Comparison of ENCODE assay signal across 8 cellular contexts in the genomic region with DNA sequence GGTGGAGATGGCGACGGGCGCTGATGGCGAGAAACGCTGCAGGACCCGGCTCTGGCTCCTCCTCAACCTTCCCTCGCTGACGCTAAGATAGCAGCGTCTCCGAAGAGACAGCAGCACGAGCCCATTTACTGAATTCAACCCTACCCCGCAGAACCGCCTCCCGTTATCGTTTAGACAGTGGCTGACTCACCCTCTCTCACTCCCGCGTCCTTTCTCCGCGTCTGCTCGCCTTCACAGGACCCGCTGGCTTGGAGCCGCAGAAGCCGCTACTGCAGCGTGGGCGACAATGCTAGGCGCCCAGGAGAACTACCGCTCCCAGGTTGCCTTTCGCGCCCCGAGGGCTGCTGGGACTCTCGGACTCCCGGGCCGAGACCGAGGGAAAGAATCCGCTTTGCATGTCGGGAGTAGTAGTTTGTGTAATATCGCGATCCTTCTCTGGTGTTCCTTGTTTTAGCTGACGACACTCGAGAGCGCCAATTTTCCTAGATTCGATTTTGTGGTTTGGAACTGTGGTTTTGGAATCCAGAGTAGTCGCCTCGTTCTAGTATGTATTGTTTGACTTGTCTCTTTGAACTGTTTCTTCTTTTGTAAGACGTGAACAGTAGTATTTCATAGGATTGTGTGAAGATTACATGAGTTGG. TPM values are rescaled to one million over a fixed set of nuclear protein-coding genes. Genes with fewer than 3 reads are reported as not detected.
DNase-seq lines count a peak whose midpoint lies in the region; ATAC-seq and TF ChIP-seq lines count a peak whose summit lies in the region.

Gene KBTBD6, minus strand, starts transcription at position 291 of the 641 bp plus-strand sequence. CDS start 291 bp downstream, outside the sequence.

- DNase-seq in NCI-H69 (lab: John Stamatoyannopoulos, UW) (peak; percentile 97), cortex of kidney (lab: John Stamatoyannopoulos, UW) (peak; percentile 59), left colon (peak; percentile 94 to 96)
- peak; percentile 88 for DNase-seq in activated CD4-positive, alpha-beta T cell treated with anti-CD3 and anti-CD28 coated beads, Interleukin-2, amount 50 U/mL, for 1 hour
- DNase-seq in stimulated activated CD4-positive, alpha-beta T cell treated with anti-CD3 and anti-CD28 coated beads, Interleukin-1b, Interleukin-23, amount 100 ng/mL, for 4 hours (ENCODE audit: low read depth in 2 of 2) = peak; percentile 88 to 90

- TF ChIP-seq CTCF in C4-2B (conservative IDR thresholded peaks at IDR 0.05) = no peak

- peak within 1 kb of the TSS; percentile 77 for H3K27ac ChIP-seq in C4-2B

- intact Hi-C loops in left colon (cut with DNase I, micrococcal nuclease) = loop anchor here in 1 of 2 donors (2.0 kb wide), 1 partner anchor 62 kb away; the partner anchor contains the start of gene KBTBD7

- peak; percentile 93 for ATAC-seq in GM19372 (IDR thresholded peaks at IDR 0.05; ENCODE audit: low read depth, unreplicated experiment)
- peak; percentile 96 for ATAC-seq in HG03521 (IDR thresholded peaks at IDR 0.05; ENCODE audit: unreplicated experiment)
- peak; percentile 100 for ATAC-seq in left colon

RNA-seq across cellular contexts. Expression of gene KBTBD6, which starts in this region (rescaled TPM):
- 1 to 10 TPM; 3.3 to 3.7 TPM for total RNA-seq in left colon

Comparison
In these comparisons a context has a peak if more than half of its experiments do, and no peak if none do; other contexts are left out.
1. Peak in every context shown above with its lines: DNase-seq, ATAC-seq and H3K27ac ChIP-seq.